Comparison of ENCODE assay signal across 8 cellular contexts in the genomic region with DNA sequence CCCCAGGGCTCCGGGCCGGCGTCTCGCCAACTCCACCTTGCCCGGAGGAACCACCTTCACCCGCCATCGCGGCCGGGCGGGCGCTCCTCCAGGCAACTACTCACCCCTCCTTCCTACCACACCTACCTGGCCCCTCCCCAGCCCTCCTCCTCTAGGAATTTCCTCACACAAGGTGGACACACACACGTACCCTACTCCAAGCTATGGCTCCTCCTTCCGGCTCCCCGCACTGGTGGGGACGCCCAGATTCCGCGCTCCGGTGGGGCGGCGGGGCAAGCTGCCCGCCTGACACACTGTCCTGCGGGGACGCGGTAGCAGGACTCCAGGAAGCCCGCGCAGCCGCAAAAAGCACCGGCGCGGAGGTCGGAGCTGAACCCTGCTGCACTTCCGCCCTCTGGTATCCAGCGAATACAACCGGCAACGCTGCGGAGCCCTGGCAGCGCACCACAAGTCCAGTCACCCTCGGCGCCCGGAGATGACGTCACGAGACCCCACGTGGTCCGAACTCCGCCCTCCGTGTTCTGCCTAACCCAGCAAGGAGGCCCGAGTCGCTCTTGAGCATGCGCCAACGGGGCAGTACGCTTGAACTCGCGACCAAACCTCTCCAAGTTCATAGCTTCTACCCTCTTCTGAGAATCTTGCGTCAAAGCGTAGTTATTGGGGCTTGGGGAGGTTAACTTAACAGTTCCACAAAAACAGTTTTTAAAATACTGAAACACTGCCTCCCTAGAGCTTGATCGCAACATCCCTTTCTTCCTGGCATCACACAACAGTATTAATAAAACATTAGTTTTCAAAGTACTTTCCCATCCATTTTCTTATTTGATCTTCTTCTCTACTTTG.
A peak's percentile ranks its signal among the peaks of the same experiment; 100 is the strongest.
DNase-seq lines count a peak whose midpoint lies in the region; ATAC-seq and FAIRE-seq lines count a peak whose summit lies in the region.

A gene (minus strand): TSS at position 425 of the 843 bp plus-strand sequence. CDS start 9,552 bp downstream, outside the sequence.

- peaks cover 17% of the 10 kb centered on the region for H3K36me3 Mint-ChIP-seq in effector memory CD8-positive, alpha-beta T cell (ENCODE audit: insufficient read depth)

- peak; percentile 91 for ATAC-seq in GM21367 (IDR thresholded peaks at IDR 0.05; ENCODE audit: unreplicated experiment)
- ATAC-seq in effector memory CD8-positive, alpha-beta T cell (replicated peaks), result peak; percentile 93

- peak; percentile 99 for DNase-seq in COLO829 (ENCODE audit: low spot score)
- peak; percentile 94 for DNase-seq in HTR-8/SVneo (ENCODE audit: insufficient read length, low spot score)
- peak; percentile 99 for DNase-seq in NOMO-1 treated with dmso at 0.1 percent for 144 hours (lab: John Stamatoyannopoulos, UW; ENCODE audit: unreplicated experiment)
- DNase-seq in activated CD8-positive, alpha-beta memory T cell treated with anti-CD3 and anti-CD28 coated beads for 48 hours (ENCODE audit: low read depth in 2 of 3, low spot score in 2 of 3), result peak; percentile 99 to 100 (median 100)
- peak; percentile 100 for DNase-seq in effector memory CD8-positive, alpha-beta T cell
- peak; percentile 98 for DNase-seq in medulla oblongata (ENCODE audit: extremely low spot score)
- peak; percentile 100 for DNase-seq in stimulated activated CD8-positive, alpha-beta memory T cell treated with anti-CD3 and anti-CD28 coated beads, Interleukin-12 subunit alpha, Interleukin-12 subunit beta, amount 100 ng/mL, for 1 hour (ENCODE audit: low read depth)

- peak; percentile 93 for FAIRE-seq in HTR-8/SVneo (lab: Jason Lieb, UNC)

- peaks cover 26 to 46% of the 10 kb centered on the region in 2 donors for H3K4me1 Mint-ChIP-seq in effector memory CD8-positive, alpha-beta T cell (ENCODE audit: low read depth in 2 of 2)

- H3K27me3 Mint-ChIP-seq in effector memory CD8-positive, alpha-beta T cell, result peaks cover 17 to 26% of the 10 kb centered on the region in 2 donors

- H3K9me3 Mint-ChIP-seq in effector memory CD8-positive, alpha-beta T cell, result no peaks in the 10 kb centered on the region

- H3K4me3 Mint-ChIP-seq in effector memory CD8-positive, alpha-beta T cell, result peak within 1 kb of the TSS; percentile 98 to 100

- H3K27ac Mint-ChIP-seq in effector memory CD8-positive, alpha-beta T cell, result peak within 1 kb of the TSS; percentile 99 to 100

Comparison
In these comparisons a context has a peak if more than half of its experiments do, and no peak if none do; other contexts are left out.
1. Peak in every context shown above with its lines: DNase-seq and ATAC-seq.